33 cellular contexts compared by ENCODE assay signal in the genomic region with DNA sequence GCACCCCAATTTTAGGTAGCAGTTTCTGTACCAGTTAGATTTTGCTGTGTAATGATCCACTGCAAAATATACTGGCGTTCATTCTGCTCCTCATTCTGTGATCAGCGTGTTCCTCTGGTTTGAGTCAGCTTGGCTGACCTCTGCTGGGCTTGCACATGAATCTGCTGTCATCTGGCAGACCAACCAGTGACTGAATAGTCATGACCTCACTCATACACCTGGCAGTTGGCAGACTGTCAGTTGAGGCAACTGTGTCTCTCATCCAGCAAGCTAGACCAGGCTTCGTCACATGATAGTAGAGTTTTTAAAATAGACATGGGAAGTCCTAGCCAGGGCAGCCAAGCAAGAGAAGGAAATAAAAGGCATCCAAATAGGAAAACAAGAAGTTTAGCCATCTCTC.
DNase-seq lines count a peak whose midpoint lies in the region; ATAC-seq and TF ChIP-seq lines count a peak whose summit lies in the region.
"Had no signal": no experiment of that assay in that cellular context is flagged by ENCODE, and none has a peak within 500 bp of the region (broad histone marks: within the 10 kb centered on the region; RNA-seq: fewer than 3 reads in every experiment).

No MANE protein-coding gene starts in this region.

- no CpG with 5 or more reads among the region's 3 CpGs for WGBS in mesendoderm (ENCODE audit: extremely low coverage, insufficient coverage, low lambda C conversion rate)
- WGBS in H9 (ENCODE audit: extremely low coverage, insufficient read length, low lambda C conversion rate): no CpG with 5 or more reads among the region's 3 CpGs

- H2BK5ac ChIP-seq in mesendoderm (ENCODE audit: low read length) (no peak overlapping the region), H9 (ENCODE audit: insufficient read length, low read length) (no peak overlapping the region)

- H3K23ac ChIP-seq in mesendoderm (ENCODE audit: low read length) (no peak overlapping the region), H9 (ENCODE audit: insufficient read length, low read depth, low read length) (no peak overlapping the region)

- H3K27me3 Mint-ChIP-seq in H9 (ENCODE audit: low read depth): peaks cover 30% of the 10 kb centered on the region
- H3K27me3 Mint-ChIP-seq: activated B cell treated with CpG ODN at 0.5 μM for 24 hours; activated naive CD8-positive, alpha-beta T cell treated with anti-CD3 and anti-CD28 coated beads, Interleukin-2, amount 10 ng/mL, durations not matched to agents 7 days and 5 days; activated T-cell treated with anti-CD3 and anti-CD28 coated beads, Interleukin-2, amount 50 U/mL, for 24 hours; CD4-positive, alpha-beta T cell; natural killer cell treated with Interleukin-12 subunit alpha and Interleukin-12 subunit beta and Interleukin-15 and Interleukin-18, amount 100 ng/mL, for 72 hours had no signal

- H3K18ac ChIP-seq in mesendoderm (ENCODE audit: low read length) (no peak overlapping the region), H9 (ENCODE audit: insufficient read length, low read depth, low read length) (no peak overlapping the region)

- H3K27me3 ChIP-seq in mesendoderm (ENCODE audit: insufficient read depth, low read length, poor library complexity) (no peaks in the 10 kb centered on the region), H9 (ENCODE audit: insufficient read depth, low read length) (no peaks in the 10 kb centered on the region)
- H3K27me3 ChIP-seq: suprapubic skin, upper lobe of left lung had no signal

- DNase-seq in NCI-H774 (lab: John Stamatoyannopoulos, UW) (peak; percentile 0), Right ventricle myocardium superior (peak; percentile 65), mesendoderm (peak; percentile 10), DMS53 treated with DMSO at 0.1 percent for 48 hours (lab: John Stamatoyannopoulos, UW; ENCODE audit: unreplicated experiment) (no peak), DMS153 treated with DMSO at 0.1 percent for 48 hours (lab: John Stamatoyannopoulos, UW; ENCODE audit: unreplicated experiment) (no peak), OCI-M2 (lab: John Stamatoyannopoulos, UW; ENCODE audit: unreplicated experiment) (no peak), H9 (no peak)
- DNase-seq: activated B cell treated with CpG ODN at 0.5 μM for 24 hours; activated CD4-positive, alpha-beta T cell treated with anti-CD3 and anti-CD28 coated beads, Interleukin-2, amount 50 U/mL, for 1 hour; activated gamma-delta T cell; activated naive CD8-positive, alpha-beta T cell treated with anti-CD3 and anti-CD28 coated beads, Interleukin-2, amount 10 ng/mL, durations not matched to agents 7 days and 5 days; activated T-cell treated with anti-CD3 and anti-CD28 coated beads, Interleukin-2, amount 50 U/mL, for 24 hours; caudate nucleus; CD4-positive, alpha-beta T cell; cortex of kidney; effector memory CD4-positive, alpha-beta T cell; erythroblast; glutamatergic neuron; islet precursor cell; KG1; mucosa of descending colon; NCI-H1436 treated with DMSO at 0.1 percent for 48 hours; occipital lobe; stimulated activated naive CD4-positive, alpha-beta T cell treated with Interleukin-2 at 50 U/mL for 16 hours; T-cell; upper lobe of left lung had no signal

- intact Hi-C loops in Right ventricle myocardium superior (cut with DNase I): no loop called here

- H3K9ac ChIP-seq in mesendoderm (ENCODE audit: low read length): no peak overlapping the region
- H3K9ac ChIP-seq in H9 (ENCODE audit: extremely low read depth, insufficient read length, low read length): no peak overlapping the region

- H3K9me3 ChIP-seq in H9 (ENCODE audit: control insufficient read depth, low read depth, low read length): no peaks in the 10 kb centered on the region
- H3K9me3 ChIP-seq: suprapubic skin had no signal

- H4K5ac ChIP-seq in mesendoderm (ENCODE audit: low read length) (no peak overlapping the region), H9 (ENCODE audit: insufficient read length, low read depth, low read length) (no peak overlapping the region)

- no peak overlapping the region for H3K4me3 ChIP-seq in mesendoderm (ENCODE audit: low read length)
- H3K4me3 ChIP-seq: GM23338, lung, mucosa of descending colon, skin epidermis, suprapubic skin, upper lobe of left lung had no signal

- peaks cover 0 to 8% of the 10 kb centered on the region in 2 experiments; a peak in 3 of 5 replicates for H3K9me3 Mint-ChIP-seq in H9

- no peak overlapping the region; the same call in 1 of the 2 replicates for H3K14ac ChIP-seq in H9 (ENCODE audit: insufficient read depth, low read length)

- ATAC-seq in Right ventricle myocardium superior (ENCODE audit: poor library complexity): peak; percentile 98
- ATAC-seq: GM23338; mucosa of descending colon; natural killer cell treated with Interleukin-12 subunit alpha and Interleukin-12 subunit beta and Interleukin-15 and Interleukin-18, amount 100 ng/mL, for 72 hours; T-cell had no signal

- H3K4me2 ChIP-seq in mesendoderm (ENCODE audit: low read length): no peak overlapping the region
- no peak overlapping the region for H3K4me2 ChIP-seq in H9 (ENCODE audit: insufficient read depth, insufficient read length, low read length)
- H3K4me2 ChIP-seq: GM23338 had no signal

- H3K4me1 ChIP-seq in mesendoderm (ENCODE audit: control insufficient read depth, low read depth, low read length): no peaks in the 10 kb centered on the region
- no peaks in the 10 kb centered on the region for H3K4me1 ChIP-seq in H9 (ENCODE audit: insufficient read depth, low read length)
- H3K4me1 ChIP-seq: upper lobe of left lung had no signal

- H4K91ac ChIP-seq in H9 (ENCODE audit: insufficient read length, low read depth, low read length): no peak overlapping the region

- 0 out of 7 replicates have a peak, but pooled peaks cover 0 to 1% (median 0%) of the 10 kb centered on the region in 3 experiments for H3K36me3 Mint-ChIP-seq in H9 (ENCODE audit: insufficient read depth in 1 of 3, low read depth in 3 of 3)
- H3K36me3 Mint-ChIP-seq: activated naive CD8-positive, alpha-beta T cell treated with anti-CD3 and anti-CD28 coated beads, Interleukin-2, amount 10 ng/mL, durations not matched to agents 7 days and 5 days; T-cell had no signal

- no peak overlapping the region for H4K8ac ChIP-seq in mesendoderm (ENCODE audit: low read depth, low read length)
- no peak overlapping the region for H4K8ac ChIP-seq in H9 (replicated peaks; ENCODE audit: insufficient read length, low read depth, low read length)

- H3K27ac Mint-ChIP-seq in H9: no peak overlapping the region
- H3K27ac Mint-ChIP-seq: activated B cell treated with CpG ODN at 0.5 μM for 24 hours; activated naive CD8-positive, alpha-beta T cell treated with anti-CD3 and anti-CD28 coated beads, Interleukin-2, amount 10 ng/mL, durations not matched to agents 7 days and 5 days; activated T-cell treated with anti-CD3 and anti-CD28 coated beads, Interleukin-2, amount 50 U/mL, for 24 hours; CD4-positive, alpha-beta T cell; GM23338; natural killer cell treated with Interleukin-12 subunit alpha and Interleukin-12 subunit beta and Interleukin-15 and Interleukin-18, amount 100 ng/mL, for 72 hours; T-cell had no signal

- H3K79me1 ChIP-seq in mesendoderm (ENCODE audit: low read length) (no peaks in the 10 kb centered on the region), H9 (ENCODE audit: insufficient read depth, low read depth, low read length, poor library complexity, severe bottlenecking) (no peaks in the 10 kb centered on the region)

- no peak overlapping the region for H2BK20ac ChIP-seq in H9 (ENCODE audit: low read depth, low read length, poor library complexity, severe bottlenecking)

- H3K56ac ChIP-seq in mesendoderm (ENCODE audit: low read length) (no peak overlapping the region), H9 (ENCODE audit: insufficient read length, low read depth, low read length) (no peak overlapping the region)

- no peaks in the 10 kb centered on the region for H3K23me2 ChIP-seq in H9 (ENCODE audit: insufficient read length, low read depth, low read length, poor library complexity, severe bottlenecking)

- H2BK12ac ChIP-seq in H9 (ENCODE audit: insufficient read length, low read depth, low read length): no peak overlapping the region

- H2BK120ac ChIP-seq in mesendoderm (ENCODE audit: low read depth, low read length) (no peak overlapping the region), H9 (ENCODE audit: low read depth, low read length, poor library complexity, severe bottlenecking) (no peak overlapping the region)

- H3T11ph ChIP-seq in H9 (ENCODE audit: low read length): no peak overlapping the region

- H2AFZ ChIP-seq in H9 (ENCODE audit: low read length): no peak overlapping the region
- H2AFZ ChIP-seq: GM23338 had no signal

- H3K27ac ChIP-seq in C4-2B (no peak overlapping the region), mesendoderm (ENCODE audit: low read depth, low read length) (no peak overlapping the region), H9 (ENCODE audit: insufficient read length, low read depth, low read length) (no peak overlapping the region)
- H3K27ac ChIP-seq: RWPE1, skin epidermis, suprapubic skin, upper lobe of left lung had no signal

- H4K20me1 ChIP-seq in H9 (ENCODE audit: control insufficient read depth, insufficient read depth, insufficient read length): no peaks in the 10 kb centered on the region

- H3K4me1 Mint-ChIP-seq in H9: no peaks in the 10 kb centered on the region
- H3K4me1 Mint-ChIP-seq: activated B cell treated with CpG ODN at 0.5 μM for 24 hours; activated naive CD8-positive, alpha-beta T cell treated with anti-CD3 and anti-CD28 coated beads, Interleukin-2, amount 10 ng/mL, durations not matched to agents 7 days and 5 days; GM23338; T-cell had no signal

- H3K36me3 ChIP-seq in mesendoderm (ENCODE audit: control insufficient read depth, insufficient read depth, low read length): no peaks in the 10 kb centered on the region
- H3K36me3 ChIP-seq: suprapubic skin, upper lobe of left lung had no signal

- no peak overlapping the region for H3K4ac ChIP-seq in mesendoderm (ENCODE audit: low read depth, low read length)
- no peak overlapping the region for H3K4ac ChIP-seq in H9 (ENCODE audit: low read depth, low read length)

- no peak overlapping the region for H2BK15ac ChIP-seq in mesendoderm (replicated peaks; ENCODE audit: low read depth)
- no peak overlapping the region for H2BK15ac ChIP-seq in H9 (ENCODE audit: low read depth, low read length)

- peak; percentile 22 for TF ChIP-seq CTCF in C4-2B (conservative IDR thresholded peaks at IDR 0.05)
- no peak for TF ChIP-seq CTCF in H9 (conservative IDR thresholded peaks at IDR 0.05)

- H2AK5ac ChIP-seq in mesendoderm (ENCODE audit: low read length) (no peak overlapping the region), H9 (ENCODE audit: insufficient read length, low read length) (no peak overlapping the region)

- H3K79me2 ChIP-seq in mesendoderm (ENCODE audit: control insufficient read depth, insufficient read depth, low read length) (no peaks in the 10 kb centered on the region), H9 (ENCODE audit: insufficient read depth, low read length) (no peaks in the 10 kb centered on the region)

- H3K4me3 Mint-ChIP-seq in H9: no peak overlapping the region
- H3K4me3 Mint-ChIP-seq: activated B cell treated with CpG ODN at 0.5 μM for 24 hours; activated naive CD8-positive, alpha-beta T cell treated with anti-CD3 and anti-CD28 coated beads, Interleukin-2, amount 10 ng/mL, durations not matched to agents 7 days and 5 days; activated T-cell treated with anti-CD3 and anti-CD28 coated beads, Interleukin-2, amount 50 U/mL, for 24 hours; CD4-positive, alpha-beta T cell; GM23338; natural killer cell treated with Interleukin-12 subunit alpha and Interleukin-12 subunit beta and Interleukin-15 and Interleukin-18, amount 100 ng/mL, for 72 hours; T-cell had no signal

Comparison
In these comparisons a context has a peak if more than half of its experiments do, and no peak if none do; other contexts are left out.
1. DNase-seq: peak in NCI-H774 (single experiment), Right ventricle myocardium superior (single experiment) and mesendoderm (single experiment); none in DMS53 treated with DMSO at 0.1 percent for 48 hours (single experiment), DMS153 treated with DMSO at 0.1 percent for 48 hours (single experiment), OCI-M2 (single experiment) and H9 (single experiment).